In genomic region chr6:37693546-37694250, GRCh38 we compare ENCODE assay signal across 21 cellular contexts.
"Had no signal": no experiment of that assay in that cellular context is flagged by ENCODE, and none has a peak within 500 bp of the region (broad histone marks: within the 10 kb centered on the region; RNA-seq: fewer than 3 reads in every experiment).

No MANE protein-coding gene starts in this region.

- H3K36me3 Mint-ChIP-seq: activated naive CD8-positive, alpha-beta T cell had no signal

- H3K36me3 ChIP-seq: adrenal gland, ascending aorta, esophagus squamous epithelium, gastrocnemius medialis, heart left ventricle, ovary, prostate gland, vagina had no signal

- H3K9me3 Mint-ChIP-seq: central memory CD8-positive, alpha-beta T cell; endodermal cell had no signal

- H3K9me3 ChIP-seq: adrenal gland, ascending aorta, esophagus squamous epithelium, gastrocnemius medialis, heart left ventricle, ovary, prostate gland, testis, vagina had no signal

- FAIRE-seq: islet of Langerhans had no signal

- H3K27ac ChIP-seq: adrenal gland, ascending aorta, esophagus squamous epithelium, gastrocnemius medialis, heart left ventricle, ovary, prostate gland, testis, vagina, VCaP had no signal

- H3K27me3 ChIP-seq: adrenal gland, ascending aorta, ovary, testis, vagina had no signal

- H3K27ac Mint-ChIP-seq: activated naive CD8-positive, alpha-beta T cell; endodermal cell had no signal

- H3K4me3 ChIP-seq: adrenal gland, ascending aorta, esophagus squamous epithelium, gastrocnemius medialis, heart left ventricle, ovary, prostate gland, testis, vagina had no signal

- DNase-seq: activated CD4-positive, CD25-positive, alpha-beta regulatory T cell treated with anti-CD3 and anti-CD28 coated beads, Interleukin-2, amount 50 U/mL, for 72 hours; activated T-cell treated with anti-CD3 and anti-CD28 coated beads, Interleukin-2, amount 50 U/mL, for 1 hour; adrenal gland; cortex of kidney; endodermal cell; esophagus squamous epithelium; gastrocnemius medialis; heart left ventricle; left ventricle myocardium superior; ovary; stimulated activated CD4-positive, alpha-beta T cell treated with anti-CD3 and anti-CD28 coated beads, Interleukin-4, amount 100 ng/mL, for 1 hour; stimulated activated naive CD4-positive, alpha-beta T cell; testis; trophoblast cell had no signal

- H3K4me3 Mint-ChIP-seq: activated naive CD8-positive, alpha-beta T cell; endodermal cell had no signal
